ENCODE assay signal across 25 cellular contexts in the genomic region with DNA sequence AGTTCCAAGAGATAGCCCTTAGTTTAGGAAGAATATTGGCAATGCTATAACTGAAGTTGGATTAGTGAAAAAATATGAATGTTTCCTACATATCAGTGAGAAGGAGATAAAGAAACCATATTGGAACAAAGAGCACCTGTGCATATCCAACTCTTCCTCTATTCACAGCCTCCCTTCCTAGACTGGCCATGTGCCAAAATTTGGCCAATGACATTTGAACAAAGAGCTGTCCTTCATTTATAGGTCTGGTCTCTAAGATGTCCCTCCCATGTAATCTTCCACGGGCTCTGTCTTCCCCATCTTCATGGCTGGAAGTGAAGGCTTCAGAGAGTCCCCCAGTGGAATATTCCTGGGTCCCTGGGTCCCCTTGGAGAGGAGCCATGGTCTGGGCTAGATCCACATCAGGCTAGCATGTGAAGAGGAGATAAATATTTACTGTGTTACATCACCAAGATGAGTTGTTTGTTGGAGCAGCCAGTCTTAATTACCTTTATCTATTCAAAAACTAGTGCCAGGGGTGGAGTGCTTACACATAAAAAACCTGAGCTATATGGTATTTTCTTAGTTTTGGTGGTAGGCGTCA.
DNase-seq lines count a peak whose midpoint lies in the region; TF ChIP-seq lines count a peak whose summit lies in the region.
"Had no signal": no experiment of that assay in that cellular context is flagged by ENCODE, and none has a peak within 500 bp of the region (broad histone marks: within the 10 kb centered on the region; RNA-seq: fewer than 3 reads in every experiment).

No MANE protein-coding gene starts in this region.

- TF ChIP-seq POLR2A in vagina (IDR thresholded peaks at IDR 0.05) = no peak

- DNase-seq in SHP77 (lab: John Stamatoyannopoulos, UW) (peak; percentile 1), SHP77 treated with DMSO at 0.1 percent for 48 hours (lab: John Stamatoyannopoulos, UW) (no peak), NCI-H2029 (lab: John Stamatoyannopoulos, UW) (peak; percentile 93), ecto neural progenitor cell (ENCODE audit: low spot score) (peak; percentile 15), vagina (ENCODE audit: extremely low spot score in 2 of 2) (peak; percentile 47 to 79), OCI-M1 (lab: John Stamatoyannopoulos, UW) (no peak), T1000 (lab: John Stamatoyannopoulos, UW) (no peak)
- DNase-seq in activated T-cell treated with anti-CD3 and anti-CD28 coated beads, Interleukin-2, amount 50 U/mL, for 24 hours = no peak
- DNase-seq: 8988T; AML-193; Calu3; CD8-positive, alpha-beta memory T cell; EL; GF-D8; NCI-H1092; NCI-H1436 treated with DMSO at 0.1 percent for 48 hours; NCI-H2081; NCI-H2171; NCI-H345; NCI-H524; PC-3; Right ventricle myocardium superior; SW 1271 had no signal

- intact Hi-C loops in vagina (cut with DNase I) = no loop called here

- H3K9me3 Mint-ChIP-seq in activated T-cell treated with anti-CD3 and anti-CD28 coated beads, Interleukin-2, amount 50 U/mL, for 24 hours = peaks cover 4% of the 10 kb centered on the region

- no peaks in the 10 kb centered on the region for H3K4me1 ChIP-seq in vagina

- no peaks in the 10 kb centered on the region for H3K36me3 ChIP-seq in vagina

- no peak overlapping the region for H3K27ac ChIP-seq in vagina
- H3K27ac ChIP-seq: C4-2B, SK-N-MC had no signal

- H3K4me3 ChIP-seq in vagina = no peak overlapping the region
- H3K4me3 ChIP-seq: SK-N-MC had no signal

- TF ChIP-seq CTCF in vagina (IDR thresholded peaks at IDR 0.05) = no peak

- H3K4me3 Mint-ChIP-seq in activated T-cell treated with anti-CD3 and anti-CD28 coated beads, Interleukin-2, amount 50 U/mL, for 24 hours = no peak overlapping the region
- H3K4me3 Mint-ChIP-seq: CD8-positive, alpha-beta memory T cell had no signal

- peaks cover 48% of the 10 kb centered on the region for H3K27me3 Mint-ChIP-seq in activated T-cell treated with anti-CD3 and anti-CD28 coated beads, Interleukin-2, amount 50 U/mL, for 24 hours

- H3K9me3 ChIP-seq in vagina = no peaks in the 10 kb centered on the region

- H3K36me3 Mint-ChIP-seq in activated T-cell treated with anti-CD3 and anti-CD28 coated beads, Interleukin-2, amount 50 U/mL, for 24 hours (ENCODE audit: low read depth) = no peaks in the 10 kb centered on the region
- H3K36me3 Mint-ChIP-seq: CD8-positive, alpha-beta memory T cell had no signal

- H3K27me3 ChIP-seq in vagina = no peaks in the 10 kb centered on the region

- peaks cover 1% of the 10 kb centered on the region for H3K4me1 Mint-ChIP-seq in activated T-cell treated with anti-CD3 and anti-CD28 coated beads, Interleukin-2, amount 50 U/mL, for 24 hours (ENCODE audit: low read depth)
- H3K4me1 Mint-ChIP-seq: CD8-positive, alpha-beta memory T cell had no signal

- no peak overlapping the region for H3K27ac Mint-ChIP-seq in activated T-cell treated with anti-CD3 and anti-CD28 coated beads, Interleukin-2, amount 50 U/mL, for 24 hours
- H3K27ac Mint-ChIP-seq: CD8-positive, alpha-beta memory T cell had no signal

Comparison
In these comparisons a context has a peak if more than half of its experiments do, and no peak if none do; other contexts are left out.
1. DNase-seq: peak in SHP77 (2 of 2), NCI-H2029 (single experiment), ecto neural progenitor cell (single experiment) and vagina (2 of 2); none in SHP77 treated with DMSO at 0.1 percent for 48 hours (single experiment), activated T-cell treated with anti-CD3 and anti-CD28 coated beads, Interleukin-2, amount 50 U/mL, for 24 hours (single experiment), OCI-M1 (single experiment) and T1000 (single experiment).